In genomic region chr14:53047302-53047701, GRCh38 we compare ENCODE assay signal across 19 cellular contexts.
DNase-seq lines count a peak whose midpoint lies in the region; ATAC-seq and TF ChIP-seq lines count a peak whose summit lies in the region.
"Had no signal": no experiment of that assay in that cellular context is flagged by ENCODE, and none has a peak within 500 bp of the region (broad histone marks: within the 10 kb centered on the region; RNA-seq: fewer than 3 reads in every experiment).

No MANE protein-coding gene starts in this region.

- H3K27ac Mint-ChIP-seq in HFFc6 (peak overlapping the region; percentile 77), osteocyte (ENCODE audit: unreplicated experiment) (peak overlapping the region; percentile 15)

- no peak for TF ChIP-seq CTCF in HFFc6 (IDR thresholded peaks at IDR 0.05)
- TF ChIP-seq CTCF in osteocyte (IDR thresholded peaks at IDR 0.05): no peak

- H3K36me3 Mint-ChIP-seq in HFFc6 (ENCODE audit: low read depth) (no peaks in the 10 kb centered on the region; the same call in 1 of the 2 replicates), osteocyte (ENCODE audit: unreplicated experiment) (peaks cover 12% of the 10 kb centered on the region)

- peak; percentile 58 for DNase-seq in EL
- peak; percentile 72 for DNase-seq in HFFc6
- DNase-seq in dedifferentiated amniotic fluid mesenchymal stem cell (ENCODE audit: extremely low spot score): peak; percentile 40
- DNase-seq in osteocyte (ENCODE audit: extremely low spot score, unreplicated experiment): no peak
- no peak for DNase-seq in dermis blood vessel endothelial cell
- DNase-seq in UCSD-AML1 (lab: John Stamatoyannopoulos, UW; ENCODE audit: unreplicated experiment): no peak
- DNase-seq in DMS 273 treated with DMSO at 0.1 percent for 48 hours (lab: John Stamatoyannopoulos, UW): no peak
- DNase-seq: AML-193, MM.1S, NCI-H1105, NCI-H187, NCI-H2171, NCI-H446, NCI-H69, SHP77, SK-N-SH had no signal

- H3K4me3 Mint-ChIP-seq in HFFc6: no peak overlapping the region
- H3K4me3 Mint-ChIP-seq in osteocyte (ENCODE audit: unreplicated experiment): no peak overlapping the region
- H3K4me3 Mint-ChIP-seq: CD14-positive monocyte had no signal

- no peak for ATAC-seq in HG03460 (IDR thresholded peaks at IDR 0.05; ENCODE audit: unreplicated experiment)
- ATAC-seq: HCT116 had no signal

- peaks cover 70% of the 10 kb centered on the region for H3K4me1 Mint-ChIP-seq in HFFc6 (ENCODE audit: low read depth)
- H3K4me1 Mint-ChIP-seq in osteocyte (ENCODE audit: unreplicated experiment): peaks cover 18% of the 10 kb centered on the region
- H3K4me1 Mint-ChIP-seq: CD14-positive monocyte had no signal

- no peaks in the 10 kb centered on the region for H3K27me3 Mint-ChIP-seq in HFFc6 (ENCODE audit: insufficient read depth)
- no peaks in the 10 kb centered on the region for H3K27me3 Mint-ChIP-seq in osteocyte (ENCODE audit: unreplicated experiment)

- H3K9me3 Mint-ChIP-seq in HFFc6 (no peaks in the 10 kb centered on the region), osteocyte (ENCODE audit: unreplicated experiment) (no peaks in the 10 kb centered on the region)
- H3K9me3 Mint-ChIP-seq: CD14-positive monocyte had no signal

Comparison
In these comparisons a context has a peak if more than half of its experiments do, and no peak if none do; other contexts are left out.
1. DNase-seq: peak in EL (single experiment), HFFc6 (single experiment) and dedifferentiated amniotic fluid mesenchymal stem cell (single experiment); none in osteocyte (single experiment), dermis blood vessel endothelial cell (single experiment), UCSD-AML1 (single experiment) and DMS 273 treated with DMSO at 0.1 percent for 48 hours (single experiment).